ENCODE assay signal across 7 cellular contexts in the genomic region with DNA sequence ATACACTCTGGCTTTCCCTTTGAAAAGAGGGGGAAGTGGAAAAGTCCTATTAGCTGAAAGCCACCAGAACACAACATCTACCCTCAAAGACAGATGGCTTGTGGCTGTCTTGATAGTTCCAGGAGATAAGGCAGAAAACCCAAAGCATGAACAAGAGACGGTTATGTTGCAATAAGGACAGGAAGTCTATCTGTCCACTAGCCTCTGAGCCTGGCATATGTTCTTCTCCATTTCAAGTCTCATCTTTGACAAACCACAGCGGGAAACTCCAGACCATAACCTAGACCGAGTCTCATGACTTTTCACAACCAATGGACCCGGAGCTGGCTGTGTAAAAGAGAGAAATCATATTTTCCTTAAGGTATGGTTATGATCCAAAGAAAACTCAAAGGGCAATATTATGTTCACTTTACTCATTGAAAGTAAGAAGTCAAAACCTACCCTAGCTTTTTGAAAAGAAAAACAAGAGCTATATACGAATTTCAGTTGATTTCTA. TPM values are rescaled to one million over a fixed set of nuclear protein-coding genes. Genes with fewer than 3 reads are reported as not detected.
DNase-seq lines count a peak whose midpoint lies in the region; ATAC-seq and TF ChIP-seq lines count a peak whose summit lies in the region.

No MANE protein-coding gene starts in this region.

- H3K9me2 ChIP-seq in Karpas-422 (replicated peaks; ENCODE audit: insufficient read depth, low read length), result no peaks in the 10 kb centered on the region

- H2AFZ ChIP-seq in Karpas-422 (ENCODE audit: low read length), result no peak overlapping the region

- no peaks in the 10 kb centered on the region for H3K9me3 Mint-ChIP-seq in stimulated activated naive CD8-positive, alpha-beta T cell treated with anti-CD3 and anti-CD28 coated beads, Interleukin-15, amount 100 ng/mL, for 72 hours

- H3K79me2 ChIP-seq in Karpas-422 (ENCODE audit: low read length), result no peaks in the 10 kb centered on the region

- peaks cover 5% of the 10 kb centered on the region for H3K4me1 ChIP-seq in Karpas-422 (ENCODE audit: low read length)

- ATAC-seq in GM18505 (IDR thresholded peaks at IDR 0.05; ENCODE audit: unreplicated experiment) (peak; percentile 63), GM21529 (IDR thresholded peaks at IDR 0.05; ENCODE audit: unreplicated experiment) (peak; percentile 57)
- ATAC-seq in stimulated activated naive CD8-positive, alpha-beta T cell treated with anti-CD3 and anti-CD28 coated beads, Interleukin-15, amount 100 ng/mL, for 72 hours, result peak; percentile 81

- H3K4me3 Mint-ChIP-seq in stimulated activated naive CD8-positive, alpha-beta T cell treated with anti-CD3 and anti-CD28 coated beads, Interleukin-15, amount 100 ng/mL, for 72 hours, result peak overlapping the region; percentile 44 to 69

- TF ChIP-seq POLR2A in GM18505 (IDR thresholded peaks at IDR 0.05; ENCODE audit: borderline replicate concordance, extremely low read depth, insufficient read depth, insufficient read length), result peak; percentile 22

- H3K27me3 Mint-ChIP-seq in stimulated activated naive CD8-positive, alpha-beta T cell treated with anti-CD3 and anti-CD28 coated beads, Interleukin-15, amount 100 ng/mL, for 72 hours, result no peaks in the 10 kb centered on the region

- no peak overlapping the region for H3K4me2 ChIP-seq in Karpas-422 (ENCODE audit: low read depth, low read length, poor library complexity, severe bottlenecking)

- H3K36me3 ChIP-seq in Karpas-422 (ENCODE audit: insufficient read depth, low read length), result no peaks in the 10 kb centered on the region

- no peaks in the 10 kb centered on the region for H3K27me3 ChIP-seq in Karpas-422 (ENCODE audit: low read length)
- no peaks in the 10 kb centered on the region for H3K27me3 ChIP-seq in layer of hippocampus (ENCODE audit: control insufficient read depth, insufficient read depth, low read length)

- H3K9ac ChIP-seq in Karpas-422 (ENCODE audit: low read length), result no peak overlapping the region

- H3K27ac ChIP-seq in Karpas-422 (ENCODE audit: low read length) (no peak overlapping the region), layer of hippocampus (ENCODE audit: low read depth, low read length) (peak overlapping the region; percentile 83)

- peaks cover 65% of the 10 kb centered on the region for H3K4me1 Mint-ChIP-seq in stimulated activated naive CD8-positive, alpha-beta T cell treated with anti-CD3 and anti-CD28 coated beads, Interleukin-15, amount 100 ng/mL, for 72 hours

- no peaks in the 10 kb centered on the region for H3K9me3 ChIP-seq in Karpas-422 (ENCODE audit: low read length)

- H3K4me3 ChIP-seq in Karpas-422 (ENCODE audit: low read length), result no peak overlapping the region

- H4K20me1 ChIP-seq in Karpas-422 (ENCODE audit: insufficient read depth, low read depth, low read length), result no peaks in the 10 kb centered on the region

- peak; percentile 45 for DNase-seq in Karpas-422
- peak; percentile 62 for DNase-seq in activated CD8-positive, alpha-beta memory T cell treated with anti-CD3 and anti-CD28 coated beads, Interleukin-2, amount 50 U/mL, for 48 hours
- peak; percentile 53 to 79 for DNase-seq in stimulated activated naive CD8-positive, alpha-beta T cell treated with anti-CD3 and anti-CD28 coated beads, Interleukin-15, amount 100 ng/mL, for 72 hours
- DNase-seq in SW 1271 (lab: John Stamatoyannopoulos, UW), result no peak

- peak overlapping the region; percentile 90 to 95 for H3K27ac Mint-ChIP-seq in stimulated activated naive CD8-positive, alpha-beta T cell treated with anti-CD3 and anti-CD28 coated beads, Interleukin-15, amount 100 ng/mL, for 72 hours

RNA-seq across cellular contexts. Expression of a gene that starts 33.8 kb away (rescaled TPM):
- 1.1 and 3.5 TPM in 2 replicates for total RNA-seq in Karpas-422 (2014; rRNA removed; shearing (Covaris generic); ENCODE audit: low replicate concordance)

Comparison
In these comparisons a context has a peak if more than half of its experiments do, and no peak if none do; other contexts are left out.
1. DNase-seq: peak in Karpas-422 (single experiment), activated CD8-positive, alpha-beta memory T cell treated with anti-CD3 and anti-CD28 coated beads, Interleukin-2, amount 50 U/mL, for 48 hours (single experiment) and stimulated activated naive CD8-positive, alpha-beta T cell treated with anti-CD3 and anti-CD28 coated beads, Interleukin-15, amount 100 ng/mL, for 72 hours (2 of 2); none in SW 1271 (0 of 2).
2. Peak in every context shown above with its lines, with median percentiles within 50 percentile points of each other: ATAC-seq.